ENCODE assay signal across 16 cellular contexts in the genomic region with DNA sequence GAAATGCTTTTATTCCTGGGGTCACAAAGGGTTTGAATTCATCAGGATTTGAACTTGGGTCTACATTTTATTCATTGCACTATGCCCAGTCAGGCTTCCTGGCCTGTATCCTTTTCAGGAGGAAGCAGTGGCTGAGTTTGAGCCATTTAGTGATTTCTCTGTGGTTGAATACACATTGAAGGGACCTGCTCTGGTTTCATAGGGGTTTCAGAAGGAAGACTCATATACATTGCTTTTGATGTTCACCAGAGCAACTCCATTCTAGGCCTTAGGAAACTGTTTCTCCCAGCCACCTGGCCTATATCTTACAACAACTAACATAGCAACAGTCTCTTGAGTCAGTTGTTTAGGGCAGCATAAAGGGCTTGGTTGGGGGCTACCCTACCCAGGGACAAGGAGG.
A peak's percentile ranks its signal among the peaks of the same experiment; 100 is the strongest.
DNase-seq lines count a peak whose midpoint lies in the region; ATAC-seq and TF ChIP-seq lines count a peak whose summit lies in the region.
"Had no signal": no experiment of that assay in that cellular context is flagged by ENCODE, and none has a peak within 500 bp of the region (broad histone marks: within the 10 kb centered on the region; RNA-seq: fewer than 3 reads in every experiment).

No MANE protein-coding gene starts in this region.

- no peak for TF ChIP-seq CTCF in MM.1S (IDR thresholded peaks at IDR 0.05; ENCODE audit: low read length)
- no peak for TF ChIP-seq CTCF in gastroesophageal sphincter (IDR thresholded peaks at IDR 0.05)

- TF ChIP-seq EP300 in gastroesophageal sphincter (IDR thresholded peaks at IDR 0.05): no peak

- TF ChIP-seq POLR2A in gastroesophageal sphincter (IDR thresholded peaks at IDR 0.05): no peak

- H3K4me3 ChIP-seq in MM.1S (ENCODE audit: low read length) (no peak overlapping the region), gastroesophageal sphincter (no peak overlapping the region)
- H3K4me3 ChIP-seq: A549, HAP-1 had no signal

- H4K20me1 ChIP-seq in MM.1S (ENCODE audit: insufficient read depth, low read length): no peaks in the 10 kb centered on the region

- H3K9me3 ChIP-seq in MM.1S (replicated peaks; ENCODE audit: insufficient read depth, low read length) (no peaks in the 10 kb centered on the region), gastroesophageal sphincter (no peaks in the 10 kb centered on the region)
- H3K9me3 ChIP-seq: A549, HAP-1 had no signal

- H3K27ac ChIP-seq in MM.1S (ENCODE audit: low read length): no peak overlapping the region
- no peak overlapping the region for H3K27ac ChIP-seq in gastroesophageal sphincter
- H3K27ac ChIP-seq: A549 had no signal

- ATAC-seq in GM18870 (IDR thresholded peaks at IDR 0.05; ENCODE audit: unreplicated experiment) (peak; percentile 76), GM21529 (IDR thresholded peaks at IDR 0.05; ENCODE audit: unreplicated experiment) (peak; percentile 60), HG03095 (IDR thresholded peaks at IDR 0.05; ENCODE audit: unreplicated experiment) (peak; percentile 55), gastroesophageal sphincter (no peak), HG03196 (IDR thresholded peaks at IDR 0.05; ENCODE audit: unreplicated experiment) (no peak)
- ATAC-seq: A549, HepG2 had no signal

- no peak overlapping the region for H2AFZ ChIP-seq in MM.1S (ENCODE audit: low read length)

- DNase-seq in MM.1S (peak; percentile 47), Kasumi-1 (lab: John Stamatoyannopoulos, UW) (no peak)
- DNase-seq: C1 segment of cervical spinal cord, DND-41, KG1, NCI-H1092, NCI-H524, SW 1271 had no signal

- no peak overlapping the region for H3K9ac ChIP-seq in MM.1S (ENCODE audit: low read length)

- H3K36me3 ChIP-seq in MM.1S (replicated peaks; ENCODE audit: insufficient read depth, low read length): no peaks in the 10 kb centered on the region
- H3K36me3 ChIP-seq in gastroesophageal sphincter: no peaks in the 10 kb centered on the region
- H3K36me3 ChIP-seq: HAP-1 had no signal

- no peaks in the 10 kb centered on the region for H3K79me2 ChIP-seq in MM.1S (ENCODE audit: low read length)

- H3F3A ChIP-seq in MM.1S (ENCODE audit: insufficient read depth, low read length): no peaks in the 10 kb centered on the region

- H3K9me2 ChIP-seq in MM.1S (replicated peaks; ENCODE audit: insufficient read depth, low read length): no peaks in the 10 kb centered on the region

- H3K4me1 ChIP-seq in MM.1S (ENCODE audit: low read length): no peaks in the 10 kb centered on the region
- H3K4me1 ChIP-seq in gastroesophageal sphincter: no peaks in the 10 kb centered on the region
- H3K4me1 ChIP-seq: A549, HAP-1 had no signal

- H3K27me3 ChIP-seq in MM.1S (replicated peaks; ENCODE audit: insufficient read depth, low read length): no peaks in the 10 kb centered on the region
- H3K27me3 ChIP-seq in gastroesophageal sphincter: peaks cover 9% of the 10 kb centered on the region

- H3K4me2 ChIP-seq in MM.1S (ENCODE audit: low read depth, low read length): no peak overlapping the region
- H3K4me2 ChIP-seq: A549 had no signal

Comparison
In these comparisons a context has a peak if more than half of its experiments do, and no peak if none do; other contexts are left out.
1. ATAC-seq: peak in GM18870 (single experiment), GM21529 (single experiment) and HG03095 (single experiment); none in gastroesophageal sphincter (single experiment) and HG03196 (single experiment).